1 cellular context compared by ENCODE assay signal in genomic region chr19:10419646-10420443, GRCh38.
TF ChIP-seq lines count a peak whose summit lies in the region.

No MANE protein-coding gene starts in this region.

TF ChIP-seq in K562, 482 proteins besides CTCF, POLR2A, EP300 and RAD21 (continued from another document and continues in another):
- TF ChIP-seq, protein P1, sequence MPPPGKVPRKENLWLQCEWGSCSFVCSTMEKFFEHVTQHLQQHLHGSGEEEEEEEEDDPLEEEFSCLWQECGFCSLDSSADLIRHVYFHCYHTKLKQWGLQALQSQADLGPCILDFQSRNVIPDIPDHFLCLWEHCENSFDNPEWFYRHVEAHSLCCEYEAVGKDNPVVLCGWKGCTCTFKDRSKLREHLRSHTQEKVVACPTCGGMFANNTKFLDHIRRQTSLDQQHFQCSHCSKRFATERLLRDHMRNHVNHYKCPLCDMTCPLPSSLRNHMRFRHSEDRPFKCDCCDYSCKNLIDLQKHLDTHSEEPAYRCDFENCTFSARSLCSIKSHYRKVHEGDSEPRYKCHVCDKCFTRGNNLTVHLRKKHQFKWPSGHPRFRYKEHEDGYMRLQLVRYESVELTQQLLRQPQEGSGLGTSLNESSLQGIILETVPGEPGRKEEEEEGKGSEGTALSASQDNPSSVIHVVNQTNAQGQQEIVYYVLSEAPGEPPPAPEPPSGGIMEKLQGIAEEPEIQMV (tag; conservative IDR thresholded peaks at IDR 0.05; ENCODE audit: low read depth) = no peak
- TF ChIP-seq MAX (CRISPR knock-in tag; IDR thresholded peaks at IDR 0.05) (peak; percentile 100), ZNF197 (CRISPR knock-in tag; IDR thresholded peaks at IDR 0.05; ENCODE audit: low read depth) (no peak), CREB1 (IDR thresholded peaks at IDR 0.05) (peak; percentile 23; the same call in 1 of the 2 replicates), CREB1 (CRISPR knock-in tag; IDR thresholded peaks at IDR 0.05) (no peak; the same call in 1 of the 2 replicates), FOSL1 (tag; conservative IDR thresholded peaks at IDR 0.05) (0 out of 2 replicates have a peak, but pooled peaks have one; percentile 7), ELK3 (CRISPR knock-in tag; IDR thresholded peaks at IDR 0.05) (no peak), KLF13 (tag; IDR thresholded peaks at IDR 0.05; ENCODE audit: borderline replicate concordance, low read depth) (no peak), DEAF1 (CRISPR knock-in tag; IDR thresholded peaks at IDR 0.05) (no peak), ZNF436 (CRISPR knock-in tag; IDR thresholded peaks at IDR 0.05) (no peak), ATF1 (CRISPR knock-in tag; IDR thresholded peaks at IDR 0.05) (no peak), ATF1 (tag; IDR thresholded peaks at IDR 0.05) (peak; percentile 87), BCOR (IDR thresholded peaks at IDR 0.05) (peak; percentile 75), ZNF134 (CRISPR knock-in tag; conservative IDR thresholded peaks at IDR 0.05) (no peak), ZNF280B (CRISPR knock-in tag; IDR thresholded peaks at IDR 0.05) (no peak), CREM (IDR thresholded peaks at IDR 0.05; ENCODE audit: low read depth) (peak; percentile 64), FIP1L1 (IDR thresholded peaks at IDR 0.05; ENCODE audit: low read depth, low read length, poor library complexity, severe bottlenecking) (no peak), PTRF (tag; IDR thresholded peaks at IDR 0.05) (no peak), BCLAF1 (IDR thresholded peaks at IDR 0.05; ENCODE audit: borderline replicate concordance in 1 of 2, control insufficient read depth in 1 of 2, low read depth in 2 of 2, low read length in 1 of 2) (no peak), ZNF347 (CRISPR knock-in tag; IDR thresholded peaks at IDR 0.05; ENCODE audit: low read depth) (no peak), CHCHD3 (CRISPR knock-in tag; IDR thresholded peaks at IDR 0.05) (no peak), DPF2 (IDR thresholded peaks at IDR 0.05) (peak; percentile 61; the same call in 1 of the 2 replicates), JUNB (CRISPR knock-in tag; conservative IDR thresholded peaks at IDR 0.05) (no peak), KLF6 (CRISPR knock-in tag; IDR thresholded peaks at IDR 0.05; ENCODE audit: borderline replicate concordance) (no peak), HDAC3 (IDR thresholded peaks at IDR 0.05; ENCODE audit: borderline replicate concordance, partially characterized antibody) (no peak), CTCFL (IDR thresholded peaks at IDR 0.05; ENCODE audit: borderline replicate concordance, insufficient read depth, low read depth, low read length, poor library complexity, severe bottlenecking) (no peak), HCFC1 (IDR thresholded peaks at IDR 0.05; ENCODE audit: low read depth, low read length) (no peak), ZNF277 (CRISPR knock-in tag; IDR thresholded peaks at IDR 0.05; ENCODE audit: borderline replicate concordance) (no peak), UBTF (IDR thresholded peaks at IDR 0.05; ENCODE audit: borderline replicate concordance in 1 of 2, low read depth in 2 of 2, low read length in 2 of 2) (0 out of 4 replicates have a peak, but pooled peaks of 1 of the 2 experiments have one; percentile 21), HMGN3 (IDR thresholded peaks at IDR 0.05; ENCODE audit: borderline replicate concordance, extremely low read depth, insufficient read length, low read depth, low read length) (no peak), TFAM (CRISPR knock-in tag; conservative IDR thresholded peaks at IDR 0.05) (no peak), E2F4 (CRISPR knock-in tag; IDR thresholded peaks at IDR 0.05; ENCODE audit: low read depth) (no peak), MTA1 (IDR thresholded peaks at IDR 0.05; ENCODE audit: borderline replicate concordance) (0 out of 2 replicates have a peak, but pooled peaks have one; percentile 64), HDAC2 (IDR thresholded peaks at IDR 0.05) (peak; percentile 98), CBX3 (IDR thresholded peaks at IDR 0.05; ENCODE audit: borderline replicate concordance in 1 of 2, low read length in 2 of 2) (peak in 1 of 2 experiments; percentile 72; a peak in 2 of 3 replicates), BDP1 (IDR thresholded peaks at IDR 0.05; ENCODE audit: insufficient read depth, insufficient read length) (no peak), RBFOX2 (IDR thresholded peaks at IDR 0.05; ENCODE audit: low read depth, low read length) (peak; percentile 79), STAT5B (CRISPR knock-in tag; IDR thresholded peaks at IDR 0.05) (no peak), TAF9B (IDR thresholded peaks at IDR 0.05; ENCODE audit: partially characterized antibody) (peak; percentile 55), ZKSCAN8 (CRISPR knock-in tag; IDR thresholded peaks at IDR 0.05) (no peak), SRSF9 (IDR thresholded peaks at IDR 0.05; ENCODE audit: borderline replicate concordance, low read depth, low read length) (no peak), U2AF2 (optimal IDR thresholded peaks at IDR 0.05; ENCODE audit: low read depth, low read length) (no peak), ZNF316 (IDR thresholded peaks at IDR 0.05) (no peak; the same call in 1 of the 2 replicates), NR2F6 (CRISPR knock-in tag; IDR thresholded peaks at IDR 0.05) (no peak)
- TF ChIP-seq, protein P2, sequence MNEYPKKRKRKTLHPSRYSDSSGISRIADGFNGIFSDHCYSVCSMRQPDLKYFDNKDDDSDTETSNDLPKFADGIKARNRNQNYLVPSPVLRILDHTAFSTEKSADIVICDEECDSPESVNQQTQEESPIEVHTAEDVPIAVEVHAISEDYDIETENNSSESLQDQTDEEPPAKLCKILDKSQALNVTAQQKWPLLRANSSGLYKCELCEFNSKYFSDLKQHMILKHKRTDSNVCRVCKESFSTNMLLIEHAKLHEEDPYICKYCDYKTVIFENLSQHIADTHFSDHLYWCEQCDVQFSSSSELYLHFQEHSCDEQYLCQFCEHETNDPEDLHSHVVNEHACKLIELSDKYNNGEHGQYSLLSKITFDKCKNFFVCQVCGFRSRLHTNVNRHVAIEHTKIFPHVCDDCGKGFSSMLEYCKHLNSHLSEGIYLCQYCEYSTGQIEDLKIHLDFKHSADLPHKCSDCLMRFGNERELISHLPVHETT (CRISPR knock-in tag; conservative IDR thresholded peaks at IDR 0.05 in 1 of 2, IDR thresholded peaks at IDR 0.05 in 1 of 2) = no peak
- TF ChIP-seq, protein P3, sequence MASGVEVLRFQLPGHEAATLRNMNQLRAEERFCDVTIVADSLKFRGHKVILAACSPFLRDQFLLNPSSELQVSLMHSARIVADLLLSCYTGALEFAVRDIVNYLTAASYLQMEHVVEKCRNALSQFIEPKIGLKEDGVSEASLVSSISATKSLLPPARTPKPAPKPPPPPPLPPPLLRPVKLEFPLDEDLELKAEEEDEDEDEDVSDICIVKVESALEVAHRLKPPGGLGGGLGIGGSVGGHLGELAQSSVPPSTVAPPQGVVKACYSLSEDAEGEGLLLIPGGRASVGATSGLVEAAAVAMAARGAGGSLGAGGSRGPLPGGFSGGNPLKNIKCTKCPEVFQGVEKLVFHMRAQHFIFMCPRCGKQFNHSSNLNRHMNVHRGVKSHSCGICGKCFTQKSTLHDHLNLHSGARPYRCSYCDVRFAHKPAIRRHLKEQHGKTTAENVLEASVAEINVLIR (CRISPR knock-in tag; IDR thresholded peaks at IDR 0.05) = no peak
